ENCODE assay signal across 13 cellular contexts in the genomic region with DNA sequence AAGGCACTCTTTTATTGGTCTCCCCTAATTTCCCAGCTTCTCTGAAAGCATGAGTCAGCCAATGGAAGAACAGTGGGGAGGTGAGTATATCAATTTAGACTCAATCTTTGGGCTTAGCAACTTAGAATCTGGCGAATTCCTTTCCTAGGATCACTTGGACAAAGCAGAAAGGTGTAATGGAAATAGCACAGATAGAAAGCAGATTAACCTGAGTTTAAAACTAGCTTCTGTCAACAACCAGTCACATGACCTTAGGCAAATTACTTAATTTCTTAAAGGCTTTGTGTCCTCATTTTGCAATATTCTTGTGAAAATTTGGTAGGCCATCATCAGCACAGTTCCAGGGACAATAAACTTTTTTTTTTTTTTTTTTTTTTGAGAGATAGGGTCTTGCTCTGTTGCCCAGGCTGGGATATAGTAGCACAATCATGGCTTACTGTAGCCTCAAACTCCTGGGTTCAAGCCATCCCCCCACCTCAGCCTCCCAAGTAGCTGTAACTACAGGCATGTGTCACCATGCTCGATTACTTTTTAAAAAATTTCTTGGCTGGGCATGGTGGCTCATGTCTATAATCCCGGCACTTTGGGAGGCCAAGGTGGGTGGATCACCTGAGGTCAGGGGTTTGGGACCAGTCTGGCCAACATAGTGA. TPM values are rescaled to one million over a fixed set of nuclear protein-coding genes. Genes with fewer than 3 reads are reported as not detected.
A peak's percentile ranks its signal among the peaks of the same experiment; 100 is the strongest.
DNase-seq lines count a peak whose midpoint lies in the region; ATAC-seq, FAIRE-seq and TF ChIP-seq lines count a peak whose summit lies in the region.
"Had no signal": no experiment of that assay in that cellular context is flagged by ENCODE, and none has a peak within 500 bp of the region (broad histone marks: within the 10 kb centered on the region; RNA-seq: fewer than 3 reads in every experiment).

No MANE protein-coding gene starts in this region.

- no peaks in the 10 kb centered on the region for H3K9me3 ChIP-seq in CD4-positive, CD25-positive, alpha-beta regulatory T cell (ENCODE audit: control insufficient read depth in 2 of 2, low read length in 2 of 2)
- H3K9me3 ChIP-seq in astrocyte (ENCODE audit: insufficient read depth, low read depth, low read length): no peaks in the 10 kb centered on the region
- H3K9me3 ChIP-seq in naive thymus-derived CD4-positive, alpha-beta T cell (ENCODE audit: control insufficient read depth in 2 of 3, low read length in 3 of 3): no peaks in the 10 kb centered on the region
- H3K9me3 ChIP-seq: breast epithelium, right atrium auricular region had no signal

- H3K9me3 Mint-ChIP-seq in CD4-positive, CD25-positive, alpha-beta regulatory T cell: no peaks in the 10 kb centered on the region
- no peaks in the 10 kb centered on the region for H3K9me3 Mint-ChIP-seq in astrocyte (ENCODE audit: unreplicated experiment)
- no peaks in the 10 kb centered on the region for H3K9me3 Mint-ChIP-seq in naive thymus-derived CD4-positive, alpha-beta T cell

- no peak for TF ChIP-seq POLR2A in GM12892 (IDR thresholded peaks at IDR 0.05; ENCODE audit: low read depth, low read length)

- intact Hi-C loops in naive thymus-derived CD4-positive, alpha-beta T cell (cut with micrococcal nuclease): no loop called here

- no peaks in the 10 kb centered on the region for H3K79me2 ChIP-seq in astrocyte (ENCODE audit: insufficient read depth, low read length)

- no peak for DNase-seq in CD4-positive, CD25-positive, alpha-beta regulatory T cell
- DNase-seq in GM12892 (ENCODE audit: insufficient read length) (no peak), astrocyte (ENCODE audit: low read depth) (no peak)
- no peak for DNase-seq in naive thymus-derived CD4-positive, alpha-beta T cell
- DNase-seq: kidney glomerular epithelial cell had no signal

- peak; percentile 14 for FAIRE-seq in GM12892 (lab: Jason Lieb, UNC)
- no peak for FAIRE-seq in astrocyte (lab: Jason Lieb, UNC)
- FAIRE-seq: G401.6 had no signal

- peak overlapping the region; percentile 22 for H2AFZ ChIP-seq in astrocyte (ENCODE audit: low read depth, low read length)

- ATAC-seq in CD4-positive, CD25-positive, alpha-beta regulatory T cell (ENCODE audit: low read depth in 2 of 2): no peak
- ATAC-seq in naive thymus-derived CD4-positive, alpha-beta T cell: no peak
- ATAC-seq in GM18861 (IDR thresholded peaks at IDR 0.05; ENCODE audit: unreplicated experiment) (no peak), GM18858 (IDR thresholded peaks at IDR 0.05; ENCODE audit: unreplicated experiment) (no peak), GM21576 (IDR thresholded peaks at IDR 0.05; ENCODE audit: unreplicated experiment) (no peak), GM18502 (IDR thresholded peaks at IDR 0.05; ENCODE audit: poor library complexity, unreplicated experiment) (no peak)

- H3K4me1 ChIP-seq in CD4-positive, CD25-positive, alpha-beta regulatory T cell (ENCODE audit: control insufficient read depth, insufficient read depth, low read length, poor library complexity, severe bottlenecking): peaks cover 33% of the 10 kb centered on the region
- no peaks in the 10 kb centered on the region for H3K4me1 ChIP-seq in astrocyte (ENCODE audit: insufficient read depth, low read length)
- H3K4me1 ChIP-seq in naive thymus-derived CD4-positive, alpha-beta T cell (ENCODE audit: control insufficient read depth in 2 of 2, insufficient read depth in 2 of 2, low read length in 2 of 2): peaks cover 27 to 37% of the 10 kb centered on the region in 2 donors
- H3K4me1 ChIP-seq: breast epithelium, right atrium auricular region had no signal

- H3K27me3 ChIP-seq in CD4-positive, CD25-positive, alpha-beta regulatory T cell (ENCODE audit: control insufficient read depth, insufficient read depth, low read length): no peaks in the 10 kb centered on the region
- no peaks in the 10 kb centered on the region for H3K27me3 ChIP-seq in astrocyte (ENCODE audit: insufficient read depth, low read length)
- H3K27me3 ChIP-seq in naive thymus-derived CD4-positive, alpha-beta T cell (ENCODE audit: control insufficient read depth in 2 of 2, insufficient read depth in 2 of 2, low read length in 2 of 2): no peaks in the 10 kb centered on the region
- H3K27me3 ChIP-seq: breast epithelium, right atrium auricular region had no signal

- peak overlapping the region; percentile 35 to 76 (median 39) for H3K27ac Mint-ChIP-seq in CD4-positive, CD25-positive, alpha-beta regulatory T cell
- no peak overlapping the region for H3K27ac Mint-ChIP-seq in astrocyte (ENCODE audit: unreplicated experiment)
- H3K27ac Mint-ChIP-seq in naive thymus-derived CD4-positive, alpha-beta T cell: peak overlapping the region; percentile 12 to 98 (median 74)

- peak overlapping the region; percentile 74 for H3K4me3 ChIP-seq in CD4-positive, CD25-positive, alpha-beta regulatory T cell (ENCODE audit: low read depth, low read length)
- H3K4me3 ChIP-seq in astrocyte (ENCODE audit: insufficient read depth, low read depth, low read length): no peak overlapping the region
- peak overlapping the region; percentile 31 for H3K4me3 ChIP-seq in naive thymus-derived CD4-positive, alpha-beta T cell (ENCODE audit: low read length)

- POLR2A ChIA-PET in naive thymus-derived CD4-positive, alpha-beta T cell (lab: Charles Lee): interaction anchor here (0.6 to 15.5 kb wide), 11 partner anchors 9 to 215 kb away, joined by 3 to 192 read pairs (median 4); partner anchors contain the start of genes CCDC90B, DDIAS, PCF11 and PRCP

- H3K36me3 ChIP-seq in CD4-positive, CD25-positive, alpha-beta regulatory T cell (ENCODE audit: control insufficient read depth, insufficient read depth, low read length): no peaks in the 10 kb centered on the region
- no peaks in the 10 kb centered on the region for H3K36me3 ChIP-seq in astrocyte (ENCODE audit: insufficient read depth, low read length)
- H3K36me3 ChIP-seq in naive thymus-derived CD4-positive, alpha-beta T cell (ENCODE audit: control insufficient read depth in 2 of 3, insufficient read depth in 3 of 3, low read length in 3 of 3): no peaks in the 10 kb centered on the region
- H3K36me3 ChIP-seq: breast epithelium, right atrium auricular region had no signal

- H3K27ac ChIP-seq in CD4-positive, CD25-positive, alpha-beta regulatory T cell (ENCODE audit: insufficient read depth, low read length, poor library complexity, severe bottlenecking): no peak overlapping the region
- H3K27ac ChIP-seq in astrocyte (ENCODE audit: low read depth, low read length): no peak overlapping the region
- H3K27ac ChIP-seq in naive thymus-derived CD4-positive, alpha-beta T cell (ENCODE audit: low read depth, low read length): no peak overlapping the region
- H3K27ac ChIP-seq: breast epithelium, VCaP had no signal

- CTCF ChIA-PET in naive thymus-derived CD4-positive, alpha-beta T cell (lab: Charles Lee): no interaction called here

- H3K36me3 Mint-ChIP-seq in CD4-positive, CD25-positive, alpha-beta regulatory T cell: peaks cover 9% of the 10 kb centered on the region
- H3K36me3 Mint-ChIP-seq in astrocyte (ENCODE audit: low read depth, unreplicated experiment): no peaks in the 10 kb centered on the region
- H3K36me3 Mint-ChIP-seq in naive thymus-derived CD4-positive, alpha-beta T cell: peaks cover 0 to 11% (median 2%) of the 10 kb centered on the region in 5 donors

- peaks cover 9 to 60% (median 29%) of the 10 kb centered on the region in 4 donors for H3K4me1 Mint-ChIP-seq in CD4-positive, CD25-positive, alpha-beta regulatory T cell
- H3K4me1 Mint-ChIP-seq in astrocyte (ENCODE audit: low read depth, unreplicated experiment): peaks cover 4% of the 10 kb centered on the region
- H3K4me1 Mint-ChIP-seq in naive thymus-derived CD4-positive, alpha-beta T cell: peaks cover 9 to 67% (median 62%) of the 10 kb centered on the region in 7 donors

- no peak overlapping the region for H3K9ac ChIP-seq in astrocyte (ENCODE audit: low read length)

- H4K20me1 ChIP-seq in astrocyte (ENCODE audit: insufficient read depth, low read length): no peaks in the 10 kb centered on the region

- H3K4me2 ChIP-seq in astrocyte (ENCODE audit: low read length): no peak overlapping the region

- TF ChIP-seq CTCF in astrocyte (IDR thresholded peaks at IDR 0.05; ENCODE audit: insufficient read depth, low read depth, low read length): no peak

- peak overlapping the region; percentile 68 to 94 (median 88) for H3K4me3 Mint-ChIP-seq in CD4-positive, CD25-positive, alpha-beta regulatory T cell
- no peak overlapping the region for H3K4me3 Mint-ChIP-seq in astrocyte (ENCODE audit: unreplicated experiment)
- peak overlapping the region; percentile 46 to 95 (median 90) for H3K4me3 Mint-ChIP-seq in naive thymus-derived CD4-positive, alpha-beta T cell

- no peaks in the 10 kb centered on the region for H3K27me3 Mint-ChIP-seq in CD4-positive, CD25-positive, alpha-beta regulatory T cell
- H3K27me3 Mint-ChIP-seq in astrocyte (ENCODE audit: low read depth, unreplicated experiment): no peaks in the 10 kb centered on the region
- no peaks in the 10 kb centered on the region for H3K27me3 Mint-ChIP-seq in naive thymus-derived CD4-positive, alpha-beta T cell

RNA-seq across cellular contexts. Expression of gene PCF11, which starts 40.8 kb away (rescaled TPM):
- total RNA-seq in CD4-positive, CD25-positive, alpha-beta regulatory T cell: 161 TPM
- 10 to 100 TPM; 19.2 to 33.3 (median 26.2) TPM for polyA plus RNA-seq in CD4-positive, CD25-positive, alpha-beta regulatory T cell
- 42.9 TPM for polyA plus RNA-seq in GM12892 (2012; ENCODE audit: missing spikeins)
- total RNA-seq in astrocyte: 35.9 and 40.7 TPM in 2 replicates
- 100 to 1,000 TPM in 4 of 5 experiments, 10 to 100 TPM in 1; 86.5 to 180 (median 172) TPM for total RNA-seq in naive thymus-derived CD4-positive, alpha-beta T cell
- 10 to 100 TPM; 32.0 to 36.4 TPM for polyA plus RNA-seq in naive thymus-derived CD4-positive, alpha-beta T cell

RNA-seq across cellular contexts. Expression of gene RAB30, which starts 44.4 kb away (rescaled TPM):
- 66.3 TPM for total RNA-seq in CD4-positive, CD25-positive, alpha-beta regulatory T cell
- polyA plus RNA-seq in CD4-positive, CD25-positive, alpha-beta regulatory T cell: 10 to 100 TPM; 13.3 to 27.4 (median 21.4) TPM
- 14.6 TPM for polyA plus RNA-seq in GM12892 (2012; ENCODE audit: missing spikeins)
- 35.5 and 40.0 TPM in 2 replicates for total RNA-seq in astrocyte
- 10 to 100 TPM in 4 of 5 experiments, 1 to 10 TPM in 1; 7.4 to 50.2 (median 24.7) TPM for total RNA-seq in naive thymus-derived CD4-positive, alpha-beta T cell
- 10 to 100 TPM; 14.1 to 22.9 TPM for polyA plus RNA-seq in naive thymus-derived CD4-positive, alpha-beta T cell
